Comparison of ENCODE assay signal across 16 cellular contexts in the genomic region with DNA sequence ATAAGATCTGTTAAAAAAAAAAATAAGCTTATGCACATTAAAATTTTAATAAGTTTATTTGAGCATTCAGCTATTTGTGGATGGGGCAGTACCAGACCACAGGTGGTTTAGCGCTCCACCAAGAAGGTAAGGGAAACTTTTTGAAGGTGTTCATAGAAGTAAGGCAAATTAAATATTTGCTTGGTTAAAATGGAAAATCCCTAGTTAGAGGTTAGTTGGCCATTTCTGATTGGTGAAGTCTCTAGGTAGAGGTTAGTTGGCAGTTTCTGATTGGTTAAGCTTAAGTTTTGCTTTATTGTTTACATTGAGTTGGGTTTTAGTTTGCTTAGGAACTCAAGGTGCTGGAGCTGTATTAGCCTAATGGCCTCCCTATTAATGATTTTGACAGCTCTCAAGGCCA. TPM values are rescaled to one million over a fixed set of nuclear protein-coding genes. Genes with fewer than 3 reads are reported as not detected.
DNase-seq lines count a peak whose midpoint lies in the region; ATAC-seq and TF ChIP-seq lines count a peak whose summit lies in the region.
"Had no signal": no experiment of that assay in that cellular context is flagged by ENCODE, and none has a peak within 500 bp of the region (broad histone marks: within the 10 kb centered on the region; RNA-seq: fewer than 3 reads in every experiment).

No MANE protein-coding gene starts in this region.

- H3K9me3 Mint-ChIP-seq in CD4-positive, alpha-beta T cell: no peaks in the 10 kb centered on the region
- H3K9me3 Mint-ChIP-seq: activated naive CD4-positive, alpha-beta T cell treated with anti-CD3 and anti-CD28 coated beads, Interleukin-2, amount 50 U/mL, for 24 hours; neural crest cell had no signal

- intact Hi-C loops in CD4-positive, alpha-beta T cell (cut with DNase I, micrococcal nuclease): no loop called here

- H3K27ac ChIP-seq in trophoblast cell (ENCODE audit: low read depth, low read length): no peak overlapping the region
- no peak overlapping the region for H3K27ac ChIP-seq in CD4-positive, alpha-beta T cell (ENCODE audit: low read depth, low read length)

- H3K4me1 ChIP-seq in trophoblast cell (ENCODE audit: control insufficient read depth in 1 of 2, insufficient read depth in 2 of 2, low read length in 2 of 2): peaks cover 0 to 3% of the 10 kb centered on the region in 2 experiments

- H2AK5ac ChIP-seq in trophoblast cell (ENCODE audit: low read length): no peak overlapping the region

- peaks cover 4% of the 10 kb centered on the region for H3K79me1 ChIP-seq in trophoblast cell (ENCODE audit: low read length)

- H3K27me3 Mint-ChIP-seq in CD4-positive, alpha-beta T cell: peaks cover 38% of the 10 kb centered on the region

- DNase-seq in trophoblast cell: no peak
- DNase-seq in stimulated activated CD4-positive, alpha-beta T cell treated with anti-CD3 and anti-CD28 coated beads, Interleukin-2, amount 100 ng/mL, for 48 hours: no peak
- DNase-seq in NCI-H2107 (lab: John Stamatoyannopoulos, UW): no peak
- DNase-seq in CD4-positive, alpha-beta T cell: no peak
- DNase-seq: GOT3, KG1, left cardiac atrium, NCI-H2081 treated with DMSO at 0.1 percent for 48 hours, NCI-H526, SW 1271 had no signal

- H4K12ac ChIP-seq in trophoblast cell (ENCODE audit: low read depth, low read length): no peak overlapping the region

- H3K23ac ChIP-seq in trophoblast cell (ENCODE audit: low read length): no peak overlapping the region

- H3K9me3 ChIP-seq in trophoblast cell (ENCODE audit: insufficient read depth, low read depth, low read length): no peaks in the 10 kb centered on the region
- no peaks in the 10 kb centered on the region for H3K9me3 ChIP-seq in CD4-positive, alpha-beta T cell (ENCODE audit: control insufficient read depth, low read length)

- H3K4me1 Mint-ChIP-seq in CD4-positive, alpha-beta T cell (ENCODE audit: low read depth): no peaks in the 10 kb centered on the region
- H3K4me1 Mint-ChIP-seq: activated naive CD4-positive, alpha-beta T cell treated with anti-CD3 and anti-CD28 coated beads, Interleukin-2, amount 50 U/mL, for 24 hours; neural crest cell had no signal

- no peak overlapping the region for H3K14ac ChIP-seq in trophoblast cell (ENCODE audit: low read length)

- no peak overlapping the region for H3K27ac Mint-ChIP-seq in CD4-positive, alpha-beta T cell
- H3K27ac Mint-ChIP-seq: activated naive CD4-positive, alpha-beta T cell treated with anti-CD3 and anti-CD28 coated beads, Interleukin-2, amount 50 U/mL, for 24 hours had no signal

- H3K4me3 ChIP-seq in trophoblast cell (ENCODE audit: low read depth, low read length): no peak overlapping the region

- no peak overlapping the region for H3K4me3 Mint-ChIP-seq in CD4-positive, alpha-beta T cell
- H3K4me3 Mint-ChIP-seq: activated naive CD4-positive, alpha-beta T cell treated with anti-CD3 and anti-CD28 coated beads, Interleukin-2, amount 50 U/mL, for 24 hours; neural crest cell had no signal

- no peak overlapping the region for H2BK5ac ChIP-seq in trophoblast cell (ENCODE audit: low read depth, low read length, poor library complexity)

- no peaks in the 10 kb centered on the region for H3K79me2 ChIP-seq in trophoblast cell (ENCODE audit: control insufficient read depth, insufficient read depth, low read length, poor library complexity)

- peak overlapping the region; percentile 65 for H4K91ac ChIP-seq in trophoblast cell (ENCODE audit: low read depth, low read length)

- H3K9ac ChIP-seq in trophoblast cell (ENCODE audit: low read length): no peak overlapping the region

- no peak overlapping the region for H3K4ac ChIP-seq in trophoblast cell (ENCODE audit: low read depth, low read length)

- no peak overlapping the region for H2AFZ ChIP-seq in trophoblast cell (ENCODE audit: insufficient read depth, low read length, poor library complexity)

- no peak overlapping the region for H2BK120ac ChIP-seq in trophoblast cell (ENCODE audit: insufficient read depth, low read length, poor library complexity)

- CTCF ChIA-PET in CD4-positive, alpha-beta T cell (lab: Charles Lee): interaction anchor here (1.5 kb wide), 1 partner anchor 10 kb away, joined by 5 read pairs; no protein-coding TSS in a partner anchor

- H3K18ac ChIP-seq in trophoblast cell (ENCODE audit: low read length): no peak overlapping the region

- no peak overlapping the region for H3K4me2 ChIP-seq in trophoblast cell (ENCODE audit: low read length)

- H3K27me3 ChIP-seq in trophoblast cell (ENCODE audit: insufficient read depth, low read length): no peaks in the 10 kb centered on the region
- no peaks in the 10 kb centered on the region for H3K27me3 ChIP-seq in CD4-positive, alpha-beta T cell (ENCODE audit: control insufficient read depth, insufficient read depth, low read length)

- no peak for TF ChIP-seq CTCF in CD4-positive, alpha-beta T cell (IDR thresholded peaks at IDR 0.05)

- H2BK12ac ChIP-seq in trophoblast cell (ENCODE audit: low read length): no peak overlapping the region

- no peak overlapping the region for H4K8ac ChIP-seq in trophoblast cell (ENCODE audit: low read depth, low read length)

- POLR2A ChIA-PET in CD4-positive, alpha-beta T cell (lab: Charles Lee): no interaction called here

- H3K36me3 Mint-ChIP-seq in CD4-positive, alpha-beta T cell (ENCODE audit: low read depth): no peaks in the 10 kb centered on the region
- H3K36me3 Mint-ChIP-seq: activated naive CD4-positive, alpha-beta T cell treated with anti-CD3 and anti-CD28 coated beads, Interleukin-2, amount 50 U/mL, for 24 hours had no signal

- ATAC-seq in GM18868 (IDR thresholded peaks at IDR 0.05; ENCODE audit: unreplicated experiment) (peak; percentile 78), GM21786 (IDR thresholded peaks at IDR 0.05; ENCODE audit: unreplicated experiment) (peak; percentile 56), HG03378 (IDR thresholded peaks at IDR 0.05; ENCODE audit: unreplicated experiment) (peak; percentile 75)
- no peak for ATAC-seq in CD4-positive, alpha-beta T cell (ENCODE audit: poor library complexity)
- ATAC-seq: left cardiac atrium had no signal

- no peaks in the 10 kb centered on the region for H3K36me3 ChIP-seq in trophoblast cell (ENCODE audit: control insufficient read depth in 1 of 2, insufficient read depth in 2 of 2, low read length in 2 of 2)

- no CpG with 5 or more reads among the region's 1 CpG for WGBS in trophoblast cell (ENCODE audit: extremely low coverage, insufficient coverage, insufficient read length)

RNA-seq across cellular contexts. Expression of a gene that starts 30.7 kb away (rescaled TPM):
- polyA plus RNA-seq in trophoblast cell (2013): 0.06 and 0.11 TPM in 2 replicates
- total RNA-seq in CD4-positive, alpha-beta T cell: under 1 TPM in 1 of 2 experiments, not detected in 1; 0.08 TPM
- total RNA-seq: G401, left cardiac atrium had no signal

RNA-seq across cellular contexts. Expression of a gene that starts 30.8 kb away (rescaled TPM):
- polyA plus RNA-seq in trophoblast cell (2013): 18.8 and 19.8 TPM in 2 replicates
- 10 to 100 TPM; 81.2 to 88.6 TPM for total RNA-seq in CD4-positive, alpha-beta T cell
